In the genomic region with DNA sequence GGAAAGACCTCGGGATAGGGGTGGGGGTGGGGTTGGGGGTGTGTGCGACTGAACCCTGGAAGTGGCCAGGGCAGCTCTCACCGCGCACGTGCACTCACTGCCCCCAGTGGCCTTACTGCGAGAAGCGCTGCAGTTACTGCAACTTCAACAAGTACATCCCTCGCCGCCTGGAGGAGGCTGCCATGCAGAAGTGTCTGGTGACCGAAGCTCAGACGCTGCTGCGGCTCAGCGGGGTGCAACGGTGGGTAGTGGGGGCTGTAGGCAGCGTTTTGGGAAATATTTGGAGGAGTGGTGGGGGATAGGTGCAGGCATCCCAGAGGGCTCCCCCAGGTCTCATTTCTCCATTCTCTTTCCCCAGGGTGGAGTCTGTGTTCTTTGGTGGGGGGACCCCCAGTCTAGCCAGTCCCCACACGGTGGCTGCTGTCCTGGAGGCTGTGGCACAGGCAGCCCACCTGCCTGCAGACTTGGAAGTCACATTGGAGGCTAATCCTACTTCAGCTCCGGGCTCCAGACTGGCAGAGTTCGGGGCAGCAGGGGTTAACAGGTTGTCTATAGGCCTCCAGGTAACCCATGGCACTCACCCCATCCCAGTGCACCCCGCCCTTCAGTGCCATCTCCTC, we compare ENCODE assay signal across 8 cellular contexts. TPM values are rescaled to one million over a fixed set of nuclear protein-coding genes. Genes with fewer than 3 reads are reported as not detected.
DNase-seq lines count a peak whose midpoint lies in the region; ATAC-seq and TF ChIP-seq lines count a peak whose summit lies in the region.

No MANE protein-coding gene starts in this region.

- peak overlapping the region; percentile 95 for H3K4me3 Mint-ChIP-seq in CD4-positive, alpha-beta T cell

- no peak overlapping the region for H3K27ac ChIP-seq in CD4-positive, alpha-beta T cell (ENCODE audit: low read depth, low read length)
- H3K27ac ChIP-seq in coronary artery (peak overlapping the region; percentile 91 to 94), left lung (peak overlapping the region; percentile 84 to 89)

- peaks cover 34% of the 10 kb centered on the region for H3K36me3 Mint-ChIP-seq in CD4-positive, alpha-beta T cell (ENCODE audit: low read depth)

- no peaks in the 10 kb centered on the region for H3K9me3 ChIP-seq in CD4-positive, alpha-beta T cell (ENCODE audit: control insufficient read depth, low read length)
- H3K9me3 ChIP-seq in left lung: no peaks in the 10 kb centered on the region

- H3K27me3 Mint-ChIP-seq in CD4-positive, alpha-beta T cell: no peaks in the 10 kb centered on the region

- DNase-seq in CD4-positive, alpha-beta T cell: peak; percentile 51 to 66 (median 54)
- DNase-seq in HEK293T (ENCODE audit: extremely low spot score): peak; percentile 85
- peak; percentile 92 for DNase-seq in NCI-H510A (lab: John Stamatoyannopoulos, UW)
- peak; percentile 82 for DNase-seq in activated CD4-positive, alpha-beta T cell treated with anti-CD3 and anti-CD28 coated beads for 48 hours
- peak; percentile 84 for DNase-seq in coronary artery (ENCODE audit: low spot score)
- DNase-seq in left lung: peak; percentile 84 to 89
- DNase-seq in stimulated activated CD4-positive, alpha-beta T cell treated with anti-CD3 and anti-CD28 coated beads, Interleukin-4, amount 100 ng/mL, for 24 hours: peak; percentile 75

- peak; percentile 60 for ATAC-seq in CD4-positive, alpha-beta T cell (ENCODE audit: poor library complexity)
- ATAC-seq in left lung (peak; percentile 72), GM18519 (IDR thresholded peaks at IDR 0.05; ENCODE audit: low FRiP score, unreplicated experiment) (no peak)

- H3K36me3 ChIP-seq in left lung: peaks cover 0 to 24% of the 10 kb centered on the region in 2 donors

- peaks cover 7 to 46% of the 10 kb centered on the region in 2 donors for H3K4me1 ChIP-seq in left lung

- no peaks in the 10 kb centered on the region for H3K27me3 ChIP-seq in CD4-positive, alpha-beta T cell (ENCODE audit: control insufficient read depth, insufficient read depth, low read length)
- H3K27me3 ChIP-seq in left lung: peaks cover 0 to 10% of the 10 kb centered on the region in 2 donors

- H3K4me1 Mint-ChIP-seq in CD4-positive, alpha-beta T cell (ENCODE audit: low read depth): peaks cover 23% of the 10 kb centered on the region

- CTCF ChIA-PET in CD4-positive, alpha-beta T cell (lab: Charles Lee): interaction anchor here (0.6 to 2.1 kb wide), 16 partner anchors 10 to 223 kb away, joined by 3 to 19 read pairs (median 4); a partner anchor contains a TSS
- CTCF ChIA-PET in HEK293T (lab: Yijun Ruan, JAX): interaction anchor here (0.6 to 2.1 kb wide), 15 partner anchors 8 to 225 kb away, joined by 3 to 13 read pairs (median 3); a partner anchor contains a TSS

- TF ChIP-seq CTCF in CD4-positive, alpha-beta T cell (IDR thresholded peaks at IDR 0.05): peak; percentile 25
- TF ChIP-seq CTCF in coronary artery (IDR thresholded peaks at IDR 0.05) (peak; percentile 39), left lung (IDR thresholded peaks at IDR 0.05) (peak; percentile 32 to 54)

- H3K27ac Mint-ChIP-seq in CD4-positive, alpha-beta T cell: peak overlapping the region; percentile 79

- intact Hi-C loops in CD4-positive, alpha-beta T cell (cut with DNase I, micrococcal nuclease): loop anchor here (2.0 to 10.0 kb wide), 7 partner anchors 53 to 363 kb away; a partner anchor contains a TSS
- intact Hi-C loops in left lung (cut with DNase I): no loop called here

- H3K4me3 ChIP-seq in coronary artery (peak overlapping the region; percentile 90), left lung (peak overlapping the region; percentile 80 to 90)

- no peaks in the 10 kb centered on the region for H3K9me3 Mint-ChIP-seq in CD4-positive, alpha-beta T cell

- POLR2A ChIA-PET in CD4-positive, alpha-beta T cell (lab: Charles Lee): interaction anchor here (1.0 to 2.1 kb wide), 4 partner anchors 53 to 388 kb away, joined by 4 to 21 read pairs (median 4); a partner anchor contains a TSS
- POLR2A ChIA-PET in HEK293T (lab: Yijun Ruan, JAX): interaction anchor here (0.6 to 2.4 kb wide), 18 partner anchors 8 to 227 kb away, joined by 3 to 23 read pairs (median 4); a partner anchor contains a TSS

TF ChIP-seq in HEK293T, 16 proteins besides CTCF, POLR2A, EP300 and RAD21:
- TF ChIP-seq L3MBTL2 (conservative IDR thresholded peaks at IDR 0.05) (peak; percentile 51), HDGF (IDR thresholded peaks at IDR 0.05; ENCODE audit: borderline replicate concordance) (no peak)

RNA-seq across cellular contexts. Expression of a gene that starts 1.0 kb away (rescaled TPM):
- total RNA-seq in CD4-positive, alpha-beta T cell: 10 to 100 TPM; 44.6 to 44.7 TPM
- 10 to 100 TPM; 28.5 to 34.8 TPM for total RNA-seq in left lung

RNA-seq across cellular contexts. Expression of a gene that starts 11.0 kb away (rescaled TPM):
- total RNA-seq in CD4-positive, alpha-beta T cell: not detected
- total RNA-seq in left lung: under 1 TPM; 0.17 to 0.21 TPM

RNA-seq across cellular contexts. Expression of a gene that starts 28.6 kb away (rescaled TPM):
- total RNA-seq in CD4-positive, alpha-beta T cell: 1 to 10 TPM in 1 of 2 experiments, under 1 TPM in 1; 0.78 to 1.5 TPM
- 1 to 10 TPM; 1.4 to 2.7 TPM for total RNA-seq in left lung

RNA-seq across cellular contexts. Expression of a gene that starts 52.9 kb away (rescaled TPM):
- not detected for total RNA-seq in CD4-positive, alpha-beta T cell
- total RNA-seq in left lung: 1 to 10 TPM in 1 of 2 donors, under 1 TPM in 1; 0.55 to 6.4 TPM

RNA-seq across cellular contexts. Expression of a gene that starts 53.6 kb away (rescaled TPM):
- 10 to 100 TPM; 11.9 to 13.9 TPM for total RNA-seq in CD4-positive, alpha-beta T cell
- total RNA-seq in left lung: 100 to 1,000 TPM in 1 of 2 donors, 10 to 100 TPM in 1; 60.9 to 148 TPM

Comparison
In these comparisons a context has a peak if more than half of its experiments do, and no peak if none do; other contexts are left out.
1. intact Hi-C loops: an anchor here in CD4-positive, alpha-beta T cell (2.0 to 10.0 kb wide); none called in left lung.